In the genomic region with DNA sequence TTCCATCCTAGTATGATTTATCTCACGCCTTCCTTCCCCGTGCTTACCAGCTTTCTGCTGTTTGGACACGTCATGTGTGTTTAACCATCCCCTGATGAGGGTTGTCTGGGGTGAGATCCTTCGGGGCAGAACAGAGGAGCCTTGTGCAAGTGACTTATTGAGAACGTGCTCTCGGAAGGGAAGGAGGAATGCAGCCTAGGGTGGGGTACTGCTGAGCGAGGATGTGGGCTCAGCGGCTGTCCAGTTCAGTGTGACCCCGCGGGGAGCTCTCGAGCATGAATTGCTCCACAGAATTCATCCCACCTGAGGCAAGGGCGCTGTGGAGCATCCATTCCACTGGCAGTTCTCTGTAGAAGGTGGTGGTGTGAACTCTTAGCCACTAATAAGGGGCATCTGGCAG, we compare ENCODE assay signal across 1 cellular context.
TF ChIP-seq lines count a peak whose summit lies in the region.

No MANE protein-coding gene starts in this region.

TF ChIP-seq in K562, 482 proteins besides CTCF, POLR2A, EP300 and RAD21:
- TF ChIP-seq CTBP1 (IDR thresholded peaks at IDR 0.05; ENCODE audit: borderline replicate concordance): 0 out of 2 replicates have a peak, but pooled peaks have one; percentile 11
- TF ChIP-seq XRCC5 (IDR thresholded peaks at IDR 0.05; ENCODE audit: low read depth, low read length): no peak
- TF ChIP-seq, protein P1, sequence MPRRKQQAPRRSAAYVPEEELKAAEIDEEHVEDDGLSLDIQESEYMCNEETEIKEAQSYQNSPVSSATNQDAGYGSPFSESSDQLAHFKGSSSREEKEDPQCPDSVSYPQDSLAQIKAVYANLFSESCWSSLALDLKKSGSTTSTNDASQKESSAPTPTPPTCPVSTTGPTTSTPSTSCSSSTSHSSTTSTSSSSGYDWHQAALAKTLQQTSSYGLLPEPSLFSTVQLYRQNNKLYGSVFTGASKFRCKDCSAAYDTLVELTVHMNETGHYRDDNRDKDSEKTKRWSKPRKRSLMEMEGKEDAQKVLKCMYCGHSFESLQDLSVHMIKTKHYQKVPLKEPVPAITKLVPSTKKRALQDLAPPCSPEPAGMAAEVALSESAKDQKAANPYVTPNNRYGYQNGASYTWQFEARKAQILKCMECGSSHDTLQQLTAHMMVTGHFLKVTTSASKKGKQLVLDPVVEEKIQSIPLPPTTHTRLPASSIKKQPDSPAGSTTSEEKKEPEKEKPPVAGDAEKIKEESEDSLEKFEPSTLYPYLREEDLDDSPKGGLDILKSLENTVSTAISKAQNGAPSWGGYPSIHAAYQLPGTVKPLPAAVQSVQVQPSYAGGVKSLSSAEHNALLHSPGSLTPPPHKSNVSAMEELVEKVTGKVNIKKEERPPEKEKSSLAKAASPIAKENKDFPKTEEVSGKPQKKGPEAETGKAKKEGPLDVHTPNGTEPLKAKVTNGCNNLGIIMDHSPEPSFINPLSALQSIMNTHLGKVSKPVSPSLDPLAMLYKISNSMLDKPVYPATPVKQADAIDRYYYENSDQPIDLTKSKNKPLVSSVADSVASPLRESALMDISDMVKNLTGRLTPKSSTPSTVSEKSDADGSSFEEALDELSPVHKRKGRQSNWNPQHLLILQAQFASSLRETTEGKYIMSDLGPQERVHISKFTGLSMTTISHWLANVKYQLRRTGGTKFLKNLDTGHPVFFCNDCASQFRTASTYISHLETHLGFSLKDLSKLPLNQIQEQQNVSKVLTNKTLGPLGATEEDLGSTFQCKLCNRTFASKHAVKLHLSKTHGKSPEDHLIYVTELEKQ (CRISPR knock-in tag; IDR thresholded peaks at IDR 0.05): no peak
- no peak for TF ChIP-seq PURB (CRISPR knock-in tag; IDR thresholded peaks at IDR 0.05; ENCODE audit: low read depth)
- peak; percentile 95 for TF ChIP-seq ZNF134 (CRISPR knock-in tag; conservative IDR thresholded peaks at IDR 0.05)
- TF ChIP-seq PHB (CRISPR knock-in tag; IDR thresholded peaks at IDR 0.05): no peak
- TF ChIP-seq ZNF23 (CRISPR knock-in tag; IDR thresholded peaks at IDR 0.05): no peak
- no peak for TF ChIP-seq NFIX (CRISPR knock-in tag; IDR thresholded peaks at IDR 0.05; ENCODE audit: low read depth)
- TF ChIP-seq DMBX1 (CRISPR knock-in tag; IDR thresholded peaks at IDR 0.05; ENCODE audit: borderline replicate concordance): no peak
- TF ChIP-seq MTF1 (CRISPR knock-in tag; IDR thresholded peaks at IDR 0.05; ENCODE audit: borderline replicate concordance): no peak
- no peak for TF ChIP-seq NCOA2 (IDR thresholded peaks at IDR 0.05; ENCODE audit: partially characterized antibody in 2 of 2)
- no peak for TF ChIP-seq ZNF75A (CRISPR knock-in tag; IDR thresholded peaks at IDR 0.05)
- no peak for TF ChIP-seq TBP (optimal IDR thresholded peaks at IDR 0.05; ENCODE audit: low read depth, low read length)
TF ChIP-seq in K562: peak in this region for 2.
